ENCODE assay signal across 8 cellular contexts in the genomic region with DNA sequence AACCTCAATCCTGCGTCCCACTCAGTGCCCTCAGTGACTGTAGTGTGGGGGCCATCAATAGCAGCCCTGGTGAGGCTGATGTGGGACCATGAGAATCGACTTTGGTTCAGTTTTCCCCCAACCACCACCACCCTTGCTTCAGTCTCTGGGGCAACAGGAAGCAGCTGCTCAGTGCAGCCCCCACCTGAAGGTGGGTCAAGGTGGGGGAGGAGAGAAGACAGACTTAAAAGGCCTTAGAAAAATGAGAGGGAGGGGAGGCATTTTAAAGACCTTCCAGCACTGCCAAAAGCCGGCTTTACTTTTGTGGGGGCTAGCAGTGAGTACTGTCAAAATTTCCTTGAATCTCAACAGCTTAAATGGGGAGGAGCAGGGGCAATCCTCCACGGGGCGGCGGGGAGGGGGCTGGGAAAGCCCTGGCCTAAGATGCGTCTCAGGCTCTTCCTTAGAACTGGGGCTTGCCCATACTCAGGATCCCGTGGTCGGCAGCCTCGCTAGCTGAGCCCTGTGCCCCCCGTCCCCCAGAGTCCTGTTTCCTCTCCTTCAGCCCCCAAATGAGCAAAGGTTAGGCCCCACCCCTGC. TPM values are rescaled to one million over a fixed set of nuclear protein-coding genes. Genes with fewer than 3 reads are reported as not detected.
A peak's percentile ranks its signal among the peaks of the same experiment; 100 is the strongest.
DNase-seq lines count a peak whose midpoint lies in the region; ATAC-seq lines count a peak whose summit lies in the region.

No MANE protein-coding gene starts in this region.

- H3K27me3 Mint-ChIP-seq in activated CD8-positive, alpha-beta memory T cell treated with anti-CD3 and anti-CD28 coated beads, Interleukin-2, amount 10 ng/mL, durations not matched to agents 7 days and 5 days, result no peaks in the 10 kb centered on the region
- H3K27me3 Mint-ChIP-seq in stimulated activated memory B cell treated with anti-CD40 and anti-IgM and Interleukin-4, amounts not matched to agents 10 μg/mL and 1 μg/mL and 100 μg/mL, for 72 hours, result no peaks in the 10 kb centered on the region

- H3K27ac Mint-ChIP-seq in activated CD8-positive, alpha-beta memory T cell treated with anti-CD3 and anti-CD28 coated beads, Interleukin-2, amount 10 ng/mL, durations not matched to agents 7 days and 5 days, result peak overlapping the region; percentile 87
- peak overlapping the region; percentile 90 for H3K27ac Mint-ChIP-seq in stimulated activated memory B cell treated with anti-CD40 and anti-IgM and Interleukin-4, amounts not matched to agents 10 μg/mL and 1 μg/mL and 100 μg/mL, for 72 hours

- H3K36me3 ChIP-seq in iPS-15b (ENCODE audit: control insufficient read depth, insufficient read depth, low read length), result peaks cover 23% of the 10 kb centered on the region

- H3K36me3 Mint-ChIP-seq in activated CD8-positive, alpha-beta memory T cell treated with anti-CD3 and anti-CD28 coated beads, Interleukin-2, amount 10 ng/mL, durations not matched to agents 7 days and 5 days, result peaks cover 25% of the 10 kb centered on the region
- peaks cover 30% of the 10 kb centered on the region for H3K36me3 Mint-ChIP-seq in stimulated activated memory B cell treated with anti-CD40 and anti-IgM and Interleukin-4, amounts not matched to agents 10 μg/mL and 1 μg/mL and 100 μg/mL, for 72 hours

- H3K4me1 Mint-ChIP-seq in activated CD8-positive, alpha-beta memory T cell treated with anti-CD3 and anti-CD28 coated beads, Interleukin-2, amount 10 ng/mL, durations not matched to agents 7 days and 5 days, result peaks cover 65% of the 10 kb centered on the region
- H3K4me1 Mint-ChIP-seq in stimulated activated memory B cell treated with anti-CD40 and anti-IgM and Interleukin-4, amounts not matched to agents 10 μg/mL and 1 μg/mL and 100 μg/mL, for 72 hours, result peaks cover 70% of the 10 kb centered on the region

- H3K9ac ChIP-seq in iPS-15b (ENCODE audit: low read depth, low read length), result peak overlapping the region; percentile 81

- ATAC-seq in activated CD8-positive, alpha-beta memory T cell treated with anti-CD3 and anti-CD28 coated beads, Interleukin-2, amount 10 ng/mL, durations not matched to agents 7 days and 5 days, result peak; percentile 2
- ATAC-seq in stimulated activated memory B cell treated with anti-CD40 and anti-IgM and Interleukin-4, amounts not matched to agents 10 μg/mL and 1 μg/mL and 100 μg/mL, for 72 hours, result peak; percentile 2
- no peak for ATAC-seq in HG03159 (IDR thresholded peaks at IDR 0.05; ENCODE audit: unreplicated experiment)
- no peak for ATAC-seq in HG03469 (IDR thresholded peaks at IDR 0.05; ENCODE audit: unreplicated experiment)

- H3K9me3 ChIP-seq in iPS-15b (ENCODE audit: control insufficient read depth, insufficient read depth, low read length), result no peaks in the 10 kb centered on the region

- H3K4me3 ChIP-seq in iPS-15b (ENCODE audit: low read depth, low read length), result peak overlapping the region; percentile 93

- peaks cover 19% of the 10 kb centered on the region for H3K4me1 ChIP-seq in iPS-15b (ENCODE audit: control insufficient read depth, insufficient read depth, low read length)

- no peaks in the 10 kb centered on the region for H3K9me3 Mint-ChIP-seq in activated CD8-positive, alpha-beta memory T cell treated with anti-CD3 and anti-CD28 coated beads, Interleukin-2, amount 10 ng/mL, durations not matched to agents 7 days and 5 days (ENCODE audit: low read depth)
- H3K9me3 Mint-ChIP-seq in stimulated activated memory B cell treated with anti-CD40 and anti-IgM and Interleukin-4, amounts not matched to agents 10 μg/mL and 1 μg/mL and 100 μg/mL, for 72 hours, result no peaks in the 10 kb centered on the region

- peak overlapping the region; percentile 82 for H3K4me3 Mint-ChIP-seq in activated CD8-positive, alpha-beta memory T cell treated with anti-CD3 and anti-CD28 coated beads, Interleukin-2, amount 10 ng/mL, durations not matched to agents 7 days and 5 days
- H3K4me3 Mint-ChIP-seq in stimulated activated memory B cell treated with anti-CD40 and anti-IgM and Interleukin-4, amounts not matched to agents 10 μg/mL and 1 μg/mL and 100 μg/mL, for 72 hours, result peak overlapping the region; percentile 90

- CTCF ChIA-PET in activated CD8-positive, alpha-beta memory T cell treated with anti-CD3 and anti-CD28 coated beads, Interleukin-2, amount 10 ng/mL, durations not matched to agents 7 days and 5 days (lab: Charles Lee), result interaction anchor here (0.6 to 4.4 kb wide), 30 partner anchors 8 to 605 kb away, joined by 3 to 54 read pairs (median 5); a partner anchor contains a TSS

- no peaks in the 10 kb centered on the region for H3K27me3 ChIP-seq in iPS-15b (ENCODE audit: control insufficient read depth, insufficient read depth, low read length)

- DNase-seq in activated CD8-positive, alpha-beta memory T cell treated with anti-CD3 and anti-CD28 coated beads, Interleukin-2, amount 10 ng/mL, durations not matched to agents 7 days and 5 days, result peak; percentile 55
- no peak for DNase-seq in activated CD8-positive, alpha-beta memory T cell treated with anti-CD3 and anti-CD28 coated beads for 24 hours
- DNase-seq in activated gamma-delta T cell treated with Interleukin-2 at 50 U/mL for 16 hours (peak; percentile 12), ecto neural progenitor cell (ENCODE audit: low spot score) (no peak)

RNA-seq across cellular contexts. Expression of a gene that starts 5.5 kb away (rescaled TPM):
- total RNA-seq in activated CD8-positive, alpha-beta memory T cell treated with anti-CD3 and anti-CD28 coated beads, Interleukin-2, amount 10 ng/mL, durations not matched to agents 7 days and 5 days, result 100 to 1,000 TPM; 110 to 113 TPM

RNA-seq across cellular contexts. Expression of a gene that starts 10.2 kb away (rescaled TPM):
- total RNA-seq in activated CD8-positive, alpha-beta memory T cell treated with anti-CD3 and anti-CD28 coated beads, Interleukin-2, amount 10 ng/mL, durations not matched to agents 7 days and 5 days, result 100 to 1,000 TPM; 583 to 726 TPM

RNA-seq across cellular contexts. Expression of a gene that starts 52.5 kb away (rescaled TPM):
- total RNA-seq in activated CD8-positive, alpha-beta memory T cell treated with anti-CD3 and anti-CD28 coated beads, Interleukin-2, amount 10 ng/mL, durations not matched to agents 7 days and 5 days, result 100 to 1,000 TPM; 241 to 268 TPM

Comparison
In these comparisons a context has a peak if more than half of its experiments do, and no peak if none do; other contexts are left out.
1. DNase-seq: peak in activated CD8-positive, alpha-beta memory T cell treated with anti-CD3 and anti-CD28 coated beads, Interleukin-2, amount 10 ng/mL, durations not matched to agents 7 days and 5 days (single experiment) and activated gamma-delta T cell treated with Interleukin-2 at 50 U/mL for 16 hours (single experiment); none in activated CD8-positive, alpha-beta memory T cell treated with anti-CD3 and anti-CD28 coated beads for 24 hours (single experiment) and ecto neural progenitor cell (single experiment).
2. ATAC-seq: peak in activated CD8-positive, alpha-beta memory T cell treated with anti-CD3 and anti-CD28 coated beads, Interleukin-2, amount 10 ng/mL, durations not matched to agents 7 days and 5 days (single experiment) and stimulated activated memory B cell treated with anti-CD40 and anti-IgM and Interleukin-4, amounts not matched to agents 10 μg/mL and 1 μg/mL and 100 μg/mL, for 72 hours (single experiment); none in HG03159 (single experiment) and HG03469 (single experiment).